Comparison of ENCODE assay signal across 21 cellular contexts in genomic region chr9:108417726-108418125, GRCh38.
"Had no signal": no experiment of that assay in that cellular context is flagged by ENCODE, and none has a peak within 500 bp of the region (broad histone marks: within the 10 kb centered on the region; RNA-seq: fewer than 3 reads in every experiment).

No MANE protein-coding gene starts in this region.

- H3K27me3 ChIP-seq: colonic mucosa, esophagus squamous epithelium, right atrium auricular region, transverse colon, vagina had no signal

- H3K4me3 ChIP-seq: colonic mucosa, esophagus squamous epithelium, right atrium auricular region, transverse colon, vagina had no signal

- H3K36me3 ChIP-seq: colonic mucosa, esophagus squamous epithelium, right atrium auricular region, transverse colon, vagina had no signal

- DNase-seq: activated CD4-positive, alpha-beta memory T cell treated with anti-CD3 and anti-CD28 coated beads for 36 hours; activated CD4-positive, alpha-beta T cell treated with anti-CD3 and anti-CD28 coated beads for 36 hours; activated naive CD4-positive, alpha-beta T cell treated with anti-CD3 and anti-CD28 coated beads, Interleukin-2, amount 10 ng/mL, durations not matched to agents 7 days and 5 days; activated T-cell treated with anti-CD3 and anti-CD28 coated beads, Interleukin-2, amount 50 U/mL, for 24 hours; caudate nucleus; colonic mucosa; esophagus squamous epithelium; hippocampal formation; kidney; left ventricle myocardium superior; posterior cingulate gyrus; small intestine; stimulated activated CD4-positive, alpha-beta T cell treated with anti-CD3 and anti-CD28 coated beads, Interleukin-4, amount 100 ng/mL, for 4 hours; stimulated activated CD8-positive, alpha-beta memory T cell treated with anti-CD3 and anti-CD28 coated beads, Interleukin-4, amount 100 ng/mL, for 48 hours; stimulated activated naive CD4-positive, alpha-beta T cell treated with Interleukin-2 at 50 U/mL for 16 hours; substantia nigra; T-helper 17 cell; transverse colon had no signal

- H3K4me1 ChIP-seq: colonic mucosa, right atrium auricular region, transverse colon, vagina had no signal

- H3K9me3 ChIP-seq: colonic mucosa, esophagus squamous epithelium, right atrium auricular region, transverse colon, vagina had no signal

- ATAC-seq: activated CD4-positive, alpha-beta T cell treated with anti-CD3 and anti-CD28 coated beads for 36 hours; left ventricle myocardium superior; natural killer cell treated with Interleukin-12 subunit alpha and Interleukin-12 subunit beta and Interleukin-15 and Interleukin-18, amount 100 ng/mL, for 72 hours; T-helper 17 cell had no signal

- H3K27ac ChIP-seq: colonic mucosa, esophagus squamous epithelium, right atrium auricular region, transverse colon, vagina had no signal
